15 cellular contexts compared by ENCODE assay signal in genomic region chr1:117321680-117322609, GRCh38. TPM values are rescaled to one million over a fixed set of nuclear protein-coding genes. Genes with fewer than 3 reads are reported as not detected.
DNase-seq lines count a peak whose midpoint lies in the region; ATAC-seq and TF ChIP-seq lines count a peak whose summit lies in the region.
"Had no signal": no experiment of that assay in that cellular context is flagged by ENCODE, and none has a peak within 500 bp of the region (broad histone marks: within the 10 kb centered on the region; RNA-seq: fewer than 3 reads in every experiment).

No MANE protein-coding gene starts in this region.

- H3K9ac ChIP-seq in SK-N-SH = no peak overlapping the region

- POLR2A ChIA-PET in SK-N-SH (lab: Yijun Ruan, JAX) = interaction anchor here (0.6 kb wide), 1 partner anchor 556 kb away, joined by 3 read pairs; no protein-coding TSS in a partner anchor

- H3K79me2 ChIP-seq in SK-N-SH (ENCODE audit: insufficient read depth) = no peaks in the 10 kb centered on the region

- TF ChIP-seq EP300 in SK-N-SH (IDR thresholded peaks at IDR 0.05; ENCODE audit: borderline replicate concordance in 1 of 2, low read depth in 1 of 2, low read length in 1 of 2) = no peak

- H3K4me2 ChIP-seq in SK-N-SH = no peak overlapping the region

- no peak overlapping the region for H2AFZ ChIP-seq in SK-N-SH (ENCODE audit: low read depth)

- H3K4me1 ChIP-seq in SK-N-SH (ENCODE audit: control insufficient read depth in 1 of 2, insufficient read depth in 2 of 2, low read depth in 1 of 2, low read length in 1 of 2) (peaks cover 0 to 5% of the 10 kb centered on the region in 2 experiments; a peak in 2 of 4 replicates), cardiac muscle cell (ENCODE audit: low read depth) (peaks cover 18% of the 10 kb centered on the region)

- no peaks in the 10 kb centered on the region for H3F3A ChIP-seq in SK-N-SH (replicated peaks; ENCODE audit: insufficient read depth)

- H3K9me2 ChIP-seq in SK-N-SH = no peaks in the 10 kb centered on the region

- H3K27me3 ChIP-seq in SK-N-SH (ENCODE audit: insufficient read depth) (peaks cover 11% of the 10 kb centered on the region), cardiac muscle cell (no peaks in the 10 kb centered on the region)

- DNase-seq in SK-N-SH = no peak
- DNase-seq in cardiac muscle cell (ENCODE audit: low read depth in 1 of 2, low spot score in 1 of 2) = peak; percentile 35 to 62
- peak; percentile 35 for DNase-seq in left kidney (ENCODE audit: low read depth, low spot score)
- DNase-seq in superior temporal gyrus (ENCODE audit: extremely low spot score) = peak; percentile 71
- no peak for DNase-seq in AG08396 (ENCODE audit: low spot score)
- DNase-seq in NCI-H446 treated with DMSO at 0.1 percent for 48 hours (lab: John Stamatoyannopoulos, UW) = no peak
- DNase-seq in left lobe of liver (ENCODE audit: low spot score) = no peak
- DNase-seq: C1 segment of cervical spinal cord, MV-4-11, NCI-H1436, NCI-H2029 treated with DMSO at 0.1 percent for 48 hours, NCI-H2227 treated with DMSO at 0.1 percent for 48 hours, NCI-H526, PC-3 had no signal

- H3K4me3 ChIP-seq in SK-N-SH (ENCODE audit: low read depth in 2 of 2, low read length in 1 of 2) = no peak overlapping the region
- no peak overlapping the region for H3K4me3 ChIP-seq in cardiac muscle cell

- H3K9me3 ChIP-seq in SK-N-SH = no peaks in the 10 kb centered on the region
- no peaks in the 10 kb centered on the region for H3K9me3 ChIP-seq in cardiac muscle cell (ENCODE audit: low read depth)

- H4K20me1 ChIP-seq in SK-N-SH (ENCODE audit: insufficient read depth) = no peaks in the 10 kb centered on the region

- no peak for TF ChIP-seq RAD21 in SK-N-SH (IDR thresholded peaks at IDR 0.05; ENCODE audit: low read length)

- H3K27ac ChIP-seq in SK-N-SH (ENCODE audit: low read depth in 2 of 2, low read length in 1 of 2) = peak overlapping the region in 1 of 2 experiments; percentile 16; a peak in 2 of 4 replicates
- H3K27ac ChIP-seq in cardiac muscle cell = peak overlapping the region; percentile 3

- H3K36me3 ChIP-seq in SK-N-SH (replicated peaks in 1 of 2; ENCODE audit: control insufficient read depth in 1 of 2, insufficient read depth in 2 of 2, low read length in 1 of 2) = no peaks in the 10 kb centered on the region
- no peaks in the 10 kb centered on the region for H3K36me3 ChIP-seq in cardiac muscle cell

- no peak for ATAC-seq in SK-N-SH treated with all-trans-retinoic acid at 6 μM for 48 hours
- no peak for ATAC-seq in left lobe of liver
- ATAC-seq: PC-3 had no signal

- no peak for TF ChIP-seq CTCF in SK-N-SH (IDR thresholded peaks at IDR 0.05)
- TF ChIP-seq CTCF in cardiac muscle cell (IDR thresholded peaks at IDR 0.05; ENCODE audit: low read depth, low read length) = no peak

- CTCF ChIA-PET in SK-N-SH (lab: Yijun Ruan, JAX) = interaction anchor here (0.6 to 1.4 kb wide), 6 partner anchors 9 to 467 kb away, joined by 3 to 4 read pairs (median 3); no protein-coding TSS in a partner anchor

- WGBS in SK-N-SH (ENCODE audit: low lambda C conversion rate) = 48% methylated on average over 5 of the region's 5 CpGs

TF ChIP-seq in SK-N-SH treated with all-trans-retinoic acid at 6 μM for 48 hours, 23 proteins besides CTCF, POLR2A, EP300 and RAD21:
- TF ChIP-seq ARNTL (CRISPR knock-in tag; IDR thresholded peaks at IDR 0.05; ENCODE audit: borderline replicate concordance, low read depth) = no peak
- TF ChIP-seq PATZ1 (CRISPR knock-in tag; IDR thresholded peaks at IDR 0.05; ENCODE audit: borderline replicate concordance) = no peak
- no peak for TF ChIP-seq ESRRG (CRISPR knock-in tag; IDR thresholded peaks at IDR 0.05)
- TF ChIP-seq ZC3H10 (CRISPR knock-in tag; IDR thresholded peaks at IDR 0.05) = no peak
- TF ChIP-seq TCF4 (CRISPR knock-in tag; IDR thresholded peaks at IDR 0.05; ENCODE audit: borderline replicate concordance) = 0 out of 2 replicates have a peak, but pooled peaks have one; percentile 20

TF ChIP-seq in SK-N-SH, 30 proteins besides CTCF, POLR2A, EP300 and RAD21:
- TF ChIP-seq MXI1 (IDR thresholded peaks at IDR 0.05; ENCODE audit: low read depth, low read length) (no peak), USF1 (IDR thresholded peaks at IDR 0.05; ENCODE audit: borderline replicate concordance, low read depth) (no peak), PBX3 (IDR thresholded peaks at IDR 0.05) (no peak), GABPA (IDR thresholded peaks at IDR 0.05; ENCODE audit: low read depth) (no peak), SIN3A (IDR thresholded peaks at IDR 0.05; ENCODE audit: borderline replicate concordance, low read depth, low read length) (no peak), RFX5 (IDR thresholded peaks at IDR 0.05; ENCODE audit: low read length) (no peak), REST (IDR thresholded peaks at IDR 0.05; ENCODE audit: low read depth, low read length) (no peak), RCOR1 (IDR thresholded peaks at IDR 0.05; ENCODE audit: low read length) (no peak), SMC3 (IDR thresholded peaks at IDR 0.05; ENCODE audit: low read depth, low read length) (no peak), GATA2 (CRISPR knock-in tag; IDR thresholded peaks at IDR 0.05) (no peak), TCF12 (IDR thresholded peaks at IDR 0.05) (no peak), TEAD4 (IDR thresholded peaks at IDR 0.05; ENCODE audit: borderline replicate concordance, insufficient read depth) (no peak)

RNA-seq across cellular contexts. Expression of gene MAN1A2, which starts 45.3 kb away (rescaled TPM):
- 6.0 and 8.7 TPM in 2 replicates for polyA plus RNA-seq in SK-N-SH (2012; rRNA removed)
- polyA plus RNA-seq in SK-N-SH (2012; cell fraction: cytosol; rRNA removed) = 12.3 and 13.2 TPM in 2 replicates
- polyA plus RNA-seq in SK-N-SH (2012; cell fraction: nucleus; rRNA removed) = 3.1 and 7.9 TPM in 2 replicates
- 20.0 and 20.6 TPM in 2 replicates for total RNA-seq in cardiac muscle cell
- polyA plus RNA-seq in cardiac muscle cell = 30.0 and 33.7 TPM in 2 replicates
- 32.8 TPM for total RNA-seq in left lobe of liver

Comparison
In these comparisons a context has a peak if more than half of its experiments do, and no peak if none do; other contexts are left out.
1. DNase-seq: peak in cardiac muscle cell (2 of 2), left kidney (single experiment) and superior temporal gyrus (single experiment); none in SK-N-SH (single experiment), AG08396 (single experiment), NCI-H446 treated with DMSO at 0.1 percent for 48 hours (single experiment) and left lobe of liver (single experiment).